Comparison of ENCODE assay signal across 14 cellular contexts in genomic region chr5:56233230-56233629, GRCh38. TPM values are rescaled to one million over a fixed set of nuclear protein-coding genes. Genes with fewer than 3 reads are reported as not detected.
A peak's percentile ranks its signal among the peaks of the same experiment; 100 is the strongest.
DNase-seq lines count a peak whose midpoint lies in the region; ATAC-seq and TF ChIP-seq lines count a peak whose summit lies in the region.
"Had no signal": no experiment of that assay in that cellular context is flagged by ENCODE, and none has a peak within 500 bp of the region (broad histone marks: within the 10 kb centered on the region; RNA-seq: fewer than 3 reads in every experiment).

ANKRD55 (minus strand) TSS chr5:56233330; CDS start chr5:56232913, 417 bp downstream.

- CTCF ChIA-PET in activated CD4-positive, alpha-beta T cell treated with anti-CD3 and anti-CD28 coated beads, Interleukin-2, amount 10 ng/mL, durations not matched to agents 7 days and 5 days (lab: Charles Lee) = interaction anchor here (0.6 kb wide), 1 partner anchor 24 kb away, joined by 3 read pairs; no protein-coding TSS in a partner anchor

- no peak within 1 kb of the TSS for H3K9ac ChIP-seq in fibroblast of lung (ENCODE audit: insufficient read depth, low read length)

- H3K79me2 ChIP-seq in fibroblast of lung (ENCODE audit: control insufficient read depth, insufficient read depth, low read length) (no peaks in the 10 kb centered on the region), hepatocyte (no peaks in the 10 kb centered on the region)

- H3K27ac Mint-ChIP-seq in activated CD4-positive, alpha-beta T cell treated with anti-CD3 and anti-CD28 coated beads, Interleukin-2, amount 10 ng/mL, durations not matched to agents 7 days and 5 days = no peak within 1 kb of the TSS
- H3K27ac Mint-ChIP-seq: dendritic cell treated with granulocyte-macrophage colony-stimulating factor and Interleukin-4, amounts not matched to agents 40 ng/mL and 50 ng/mL, for 4 days had no signal

- H3K36me3 Mint-ChIP-seq in activated CD4-positive, alpha-beta T cell treated with anti-CD3 and anti-CD28 coated beads, Interleukin-2, amount 10 ng/mL, durations not matched to agents 7 days and 5 days (ENCODE audit: low read depth) = no peaks in the 10 kb centered on the region

- peak within 1 kb of the TSS; percentile 3 for H3K4me2 ChIP-seq in fibroblast of lung (ENCODE audit: extremely low read depth, insufficient read depth, low read length)
- H3K4me2 ChIP-seq in hepatocyte = no peak within 1 kb of the TSS

- no peak for DNase-seq in activated CD4-positive, alpha-beta T cell treated with anti-CD3 and anti-CD28 coated beads, Interleukin-2, amount 10 ng/mL, durations not matched to agents 7 days and 5 days
- DNase-seq in activated CD4-positive, alpha-beta T cell treated with anti-CD3 and anti-CD28 coated beads, Interleukin-2, amount 50 U/mL, for 1 hour = no peak
- peak; percentile 54 for DNase-seq in NCI-H774 (lab: John Stamatoyannopoulos, UW)
- peak in 1 of 2 donors; percentile 18 for DNase-seq in fibroblast of lung (ENCODE audit: low read depth in 2 of 2)
- peak; percentile 49 for DNase-seq in superior temporal gyrus (ENCODE audit: extremely low spot score)
- DNase-seq in hepatocyte (ENCODE audit: low spot score) = no peak
- no peak for DNase-seq in stimulated activated CD4-positive, alpha-beta T cell treated with anti-CD3 and anti-CD28 coated beads, Interleukin-2, amount 100 ng/mL, for 24 hours
- DNase-seq: NCI-H82; stimulated activated CD4-positive, alpha-beta T cell treated with anti-CD3 and anti-CD28 coated beads, Interleukin-15, amount 100 ng/mL, for 24 hours had no signal

- WGBS in hepatocyte (ENCODE audit: low lambda C conversion rate, missing lambda C conversion rate) = 60% methylated on average over 8 of the region's 8 CpGs

- no peaks in the 10 kb centered on the region for H3K9me2 ChIP-seq in hepatocyte (replicated peaks; ENCODE audit: insufficient read depth)

- H2AFZ ChIP-seq in fibroblast of lung (ENCODE audit: low read length) (peak within 1 kb of the TSS; percentile 39), hepatocyte (no peak within 1 kb of the TSS)

- H3K4me3 ChIP-seq in fibroblast of lung (replicated peaks in 1 of 4; ENCODE audit: control extremely low read depth in 1 of 4, insufficient read depth in 1 of 4, low read depth in 3 of 4, low read length in 4 of 4) (no peak within 1 kb of the TSS), hepatocyte (no peak within 1 kb of the TSS)
- H3K4me3 ChIP-seq: gastroesophageal sphincter had no signal

- H3K27ac ChIP-seq in fibroblast of lung (ENCODE audit: insufficient read depth, low read length) (no peak within 1 kb of the TSS), hepatocyte (no peak within 1 kb of the TSS)
- H3K27ac ChIP-seq: gastroesophageal sphincter had no signal

- H3K36me3 ChIP-seq in fibroblast of lung (ENCODE audit: control insufficient read depth, insufficient read depth, low read length) = no peaks in the 10 kb centered on the region
- H3K36me3 ChIP-seq in hepatocyte (replicated peaks; ENCODE audit: insufficient read depth, low read depth) = no peaks in the 10 kb centered on the region
- H3K36me3 ChIP-seq: gastroesophageal sphincter had no signal

- H3K27me3 ChIP-seq in fibroblast of lung (ENCODE audit: control insufficient read depth, insufficient read depth, low read length) (peaks cover 4% of the 10 kb centered on the region), hepatocyte (no peaks in the 10 kb centered on the region)

- peaks cover 18% of the 10 kb centered on the region for H3K27me3 Mint-ChIP-seq in activated CD4-positive, alpha-beta T cell treated with anti-CD3 and anti-CD28 coated beads, Interleukin-2, amount 10 ng/mL, durations not matched to agents 7 days and 5 days

- no peaks in the 10 kb centered on the region for H4K20me1 ChIP-seq in fibroblast of lung (ENCODE audit: control insufficient read depth, extremely low read depth, insufficient read depth, low read length)
- H4K20me1 ChIP-seq in hepatocyte (ENCODE audit: insufficient read depth, poor library complexity, severe bottlenecking) = no peaks in the 10 kb centered on the region

- H3K4me1 ChIP-seq in fibroblast of lung (ENCODE audit: control insufficient read depth, extremely low read depth, insufficient read depth, low read length) (peaks cover 2% of the 10 kb centered on the region), hepatocyte (ENCODE audit: insufficient read depth) (no peaks in the 10 kb centered on the region)
- H3K4me1 ChIP-seq: gastroesophageal sphincter had no signal

- H3K4me1 Mint-ChIP-seq in activated CD4-positive, alpha-beta T cell treated with anti-CD3 and anti-CD28 coated beads, Interleukin-2, amount 10 ng/mL, durations not matched to agents 7 days and 5 days = peaks cover 2% of the 10 kb centered on the region

- no peak for TF ChIP-seq CTCF in fibroblast of lung (conservative IDR thresholded peaks at IDR 0.05 in 1 of 2, IDR thresholded peaks at IDR 0.05 in 1 of 2; ENCODE audit: low read depth in 1 of 2, low read length in 2 of 2)
- TF ChIP-seq CTCF in hepatocyte (IDR thresholded peaks at IDR 0.05; ENCODE audit: poor library complexity) = no peak

- POLR2A ChIA-PET in activated CD4-positive, alpha-beta T cell treated with anti-CD3 and anti-CD28 coated beads, Interleukin-2, amount 10 ng/mL, durations not matched to agents 7 days and 5 days (lab: Charles Lee) = no interaction called here

- H3K9me3 Mint-ChIP-seq in activated CD4-positive, alpha-beta T cell treated with anti-CD3 and anti-CD28 coated beads, Interleukin-2, amount 10 ng/mL, durations not matched to agents 7 days and 5 days = peaks cover 5% of the 10 kb centered on the region

- H3K9me3 ChIP-seq in fibroblast of lung (ENCODE audit: control insufficient read depth, insufficient read depth, low read depth, low read length) (no peaks in the 10 kb centered on the region), hepatocyte (ENCODE audit: low read depth) (no peaks in the 10 kb centered on the region)

- ATAC-seq in GM18519 (IDR thresholded peaks at IDR 0.05; ENCODE audit: low FRiP score, unreplicated experiment) = no peak
- ATAC-seq: gastroesophageal sphincter had no signal

- H3K4me3 Mint-ChIP-seq in activated CD4-positive, alpha-beta T cell treated with anti-CD3 and anti-CD28 coated beads, Interleukin-2, amount 10 ng/mL, durations not matched to agents 7 days and 5 days = no peak within 1 kb of the TSS
- H3K4me3 Mint-ChIP-seq: dendritic cell treated with granulocyte-macrophage colony-stimulating factor and Interleukin-4, amounts not matched to agents 40 ng/mL and 50 ng/mL, for 4 days had no signal

RNA-seq across cellular contexts. Expression of gene ANKRD55, which starts in this region (rescaled TPM):
- total RNA-seq in activated CD4-positive, alpha-beta T cell treated with anti-CD3 and anti-CD28 coated beads, Interleukin-2, amount 10 ng/mL, durations not matched to agents 7 days and 5 days = 10 to 100 TPM; 10.3 to 11.9 TPM
- total RNA-seq in fibroblast of lung = under 0.01 TPM in 1 of 2 replicates, not detected in the other
- polyA plus RNA-seq in fibroblast of lung = 0.25 TPM in 1 of 2 replicates, not detected in the other
- 0.08 and 0.21 TPM in 2 replicates for polyA plus RNA-seq in fibroblast of lung (2012)
- not detected in 2 replicates for polyA minus RNA-seq in fibroblast of lung (ENCODE audit: low replicate concordance)
- 0.20 and 0.28 TPM in 2 replicates for total RNA-seq in hepatocyte
- polyA plus RNA-seq in hepatocyte = 0.31 and 0.41 TPM in 2 replicates
- total RNA-seq: urinary bladder had no signal
- polyA plus RNA-seq: AG04450 had no signal

Comparison
In these comparisons a context has a peak if more than half of its experiments do, and no peak if none do; other contexts are left out.
1. DNase-seq: peak in NCI-H774 (single experiment) and superior temporal gyrus (single experiment); none in activated CD4-positive, alpha-beta T cell treated with anti-CD3 and anti-CD28 coated beads, Interleukin-2, amount 10 ng/mL, durations not matched to agents 7 days and 5 days (single experiment), activated CD4-positive, alpha-beta T cell treated with anti-CD3 and anti-CD28 coated beads, Interleukin-2, amount 50 U/mL, for 1 hour (single experiment), hepatocyte (single experiment) and stimulated activated CD4-positive, alpha-beta T cell treated with anti-CD3 and anti-CD28 coated beads, Interleukin-2, amount 100 ng/mL, for 24 hours (0 of 2).